In genomic region chr12:20184514-20184913, GRCh38 we compare ENCODE assay signal across 31 cellular contexts.
"Had no signal": no experiment of that assay in that cellular context is flagged by ENCODE, and none has a peak within 500 bp of the region (broad histone marks: within the 10 kb centered on the region; RNA-seq: fewer than 3 reads in every experiment).

No MANE protein-coding gene starts in this region.

- H3K4me3 ChIP-seq: Peyer's patch, SJSA1 had no signal

- H3K9me3 Mint-ChIP-seq: activated CD4-positive, alpha-beta T cell treated with anti-CD3 and anti-CD28 coated beads, Interleukin-2, amount 10 ng/mL, durations not matched to agents 24 days and 14 days; activated CD8-positive, alpha-beta T cell treated with anti-CD3 and anti-CD28 coated beads for 36 hours; activated naive CD4-positive, alpha-beta T cell treated with anti-CD3 and anti-CD28 coated beads, Interleukin-2, amount 10 ng/mL, durations not matched to agents 7 days and 5 days; activated naive CD8-positive, alpha-beta T cell treated with anti-CD3 and anti-CD28 coated beads, Interleukin-2, amount 50 U/mL, for 24 hours; activated T-cell treated with anti-CD3 and anti-CD28 coated beads, Interleukin-2, amount 50 U/mL, for 24 hours had no signal

- H3K36me3 ChIP-seq: Peyer's patch, SJSA1, WERI-Rb-1 had no signal

- H3K4me1 ChIP-seq: Peyer's patch, SJSA1 had no signal

- H3K36me3 Mint-ChIP-seq: activated naive CD4-positive, alpha-beta T cell treated with anti-CD3 and anti-CD28 coated beads, Interleukin-2, amount 10 ng/mL, durations not matched to agents 7 days and 5 days; activated naive CD8-positive, alpha-beta T cell had no signal

- H3K27ac Mint-ChIP-seq: activated CD4-positive, alpha-beta T cell treated with anti-CD3 and anti-CD28 coated beads, Interleukin-2, amount 10 ng/mL, durations not matched to agents 24 days and 14 days; activated CD8-positive, alpha-beta T cell treated with anti-CD3 and anti-CD28 coated beads for 36 hours; activated naive CD4-positive, alpha-beta T cell treated with anti-CD3 and anti-CD28 coated beads, Interleukin-2, amount 10 ng/mL, durations not matched to agents 7 days and 5 days; activated naive CD8-positive, alpha-beta T cell; activated naive CD8-positive, alpha-beta T cell treated with anti-CD3 and anti-CD28 coated beads, Interleukin-2, amount 50 U/mL, for 24 hours; activated T-cell treated with anti-CD3 and anti-CD28 coated beads, Interleukin-2, amount 50 U/mL, for 24 hours; activated T-helper 1 cell treated with anti-CD3 and anti-CD28 coated beads, Interleukin-12 subunit alpha, Interleukin-12 subunit beta, Interleukin-2, Interleukin-4 antibody, amounts not matched to agents 30 ng/mL and 10 ng/mL and 1 ng/mL, durations not matched to agents 14 hours and 24 hours and 36 hours had no signal

- H3K4me2 ChIP-seq: KMS-11 had no signal

- ATAC-seq: activated CD8-positive, alpha-beta T cell treated with anti-CD3 and anti-CD28 coated beads for 36 hours; activated naive CD8-positive, alpha-beta T cell treated with anti-CD3 and anti-CD28 coated beads, Interleukin-2, amount 50 U/mL, for 24 hours; PC-3 had no signal

- H3K4me1 Mint-ChIP-seq: activated CD4-positive, alpha-beta T cell treated with anti-CD3 and anti-CD28 coated beads, Interleukin-2, amount 10 ng/mL, durations not matched to agents 24 days and 14 days; activated naive CD4-positive, alpha-beta T cell treated with anti-CD3 and anti-CD28 coated beads, Interleukin-2, amount 10 ng/mL, durations not matched to agents 7 days and 5 days; activated naive CD8-positive, alpha-beta T cell treated with anti-CD3 and anti-CD28 coated beads, Interleukin-2, amount 50 U/mL, for 24 hours had no signal

- H3K27ac ChIP-seq: KMS-11, Peyer's patch, SJSA1, WERI-Rb-1 had no signal

- H3K9me3 ChIP-seq: Peyer's patch, SJSA1 had no signal

- H3K4me3 Mint-ChIP-seq: activated CD4-positive, alpha-beta T cell treated with anti-CD3 and anti-CD28 coated beads, Interleukin-2, amount 10 ng/mL, durations not matched to agents 24 days and 14 days; activated CD8-positive, alpha-beta T cell treated with anti-CD3 and anti-CD28 coated beads for 36 hours; activated naive CD4-positive, alpha-beta T cell treated with anti-CD3 and anti-CD28 coated beads, Interleukin-2, amount 10 ng/mL, durations not matched to agents 7 days and 5 days; activated naive CD8-positive, alpha-beta T cell; activated naive CD8-positive, alpha-beta T cell treated with anti-CD3 and anti-CD28 coated beads, Interleukin-2, amount 50 U/mL, for 24 hours; activated T-cell treated with anti-CD3 and anti-CD28 coated beads, Interleukin-2, amount 50 U/mL, for 24 hours; activated T-helper 1 cell treated with anti-CD3 and anti-CD28 coated beads, Interleukin-12 subunit alpha, Interleukin-12 subunit beta, Interleukin-2, Interleukin-4 antibody, amounts not matched to agents 30 ng/mL and 10 ng/mL and 1 ng/mL, durations not matched to agents 14 hours and 24 hours and 36 hours had no signal

- DNase-seq: activated CD4-positive, alpha-beta T cell treated with anti-CD3 and anti-CD28 coated beads for 1 hour; activated CD4-positive, alpha-beta T cell treated with anti-CD3 and anti-CD28 coated beads, Interleukin-2, amount 10 ng/mL, durations not matched to agents 24 days and 14 days; activated CD4-positive, alpha-beta T cell treated with anti-CD3 and anti-CD28 coated beads, Interleukin-2, amount 50 U/mL, for 4 hours; activated CD4-positive, CD25-positive, alpha-beta regulatory T cell; activated CD8-positive, alpha-beta T cell treated with anti-CD3 and anti-CD28 coated beads for 36 hours; activated naive CD4-positive, alpha-beta T cell treated with anti-CD3 and anti-CD28 coated beads, Interleukin-2, amount 10 ng/mL, durations not matched to agents 7 days and 5 days; activated naive CD8-positive, alpha-beta T cell treated with anti-CD3 and anti-CD28 coated beads, Interleukin-2, amount 50 U/mL, for 24 hours; activated T-cell treated with anti-CD3 and anti-CD28 coated beads, Interleukin-2, amount 50 U/mL, for 24 hours; anterior cingulate cortex; MM.1S; NCI-H1092; NCI-H1436 treated with DMSO at 0.1 percent for 48 hours; NCI-H1694 treated with DMSO at 0.1 percent for 48 hours; NCI-H2029 treated with DMSO at 0.1 percent for 48 hours; NCI-H2107; NCI-H2171 treated with DMSO at 0.1 percent for 48 hours; NCI-H2227 treated with DMSO at 0.1 percent for 48 hours; NCI-H446; NCI-H510A treated with DMSO at 0.1 percent for 48 hours; NCI-H526 treated with DMSO at 0.1 percent for 48 hours; NK-92 treated with Interleukin-12 subunit alpha and Interleukin-12 subunit beta, amount 100 ng/mL, for 24 hours; PC-3; Peyer's patch; RPMI8226; SHP77 treated with DMSO at 0.1 percent for 48 hours; T1000; WERI-Rb-1 had no signal

- H3K27me3 Mint-ChIP-seq: activated CD4-positive, alpha-beta T cell treated with anti-CD3 and anti-CD28 coated beads, Interleukin-2, amount 10 ng/mL, durations not matched to agents 24 days and 14 days; activated CD8-positive, alpha-beta T cell treated with anti-CD3 and anti-CD28 coated beads for 36 hours; activated naive CD4-positive, alpha-beta T cell treated with anti-CD3 and anti-CD28 coated beads, Interleukin-2, amount 10 ng/mL, durations not matched to agents 7 days and 5 days; activated naive CD8-positive, alpha-beta T cell; activated naive CD8-positive, alpha-beta T cell treated with anti-CD3 and anti-CD28 coated beads, Interleukin-2, amount 50 U/mL, for 24 hours; activated T-cell treated with anti-CD3 and anti-CD28 coated beads, Interleukin-2, amount 50 U/mL, for 24 hours had no signal

- H3K27me3 ChIP-seq: Peyer's patch, SJSA1 had no signal
